Comparison of ENCODE assay signal across 1 cellular context in genomic region chr19:17539288-17540117, GRCh38.
TF ChIP-seq lines count a peak whose summit lies in the region.

No MANE protein-coding gene starts in this region.

TF ChIP-seq in HepG2, 621 proteins besides CTCF, POLR2A, EP300 and RAD21 (continued from another document and continues in another):
- TF ChIP-seq SP5 (CRISPR knock-in tag; IDR thresholded peaks at IDR 0.05; ENCODE audit: borderline replicate concordance, low read depth), result 0 out of 2 replicates have a peak, but pooled peaks have one; percentile 15
- TF ChIP-seq ATF4 (CRISPR knock-in tag; IDR thresholded peaks at IDR 0.05), result peak in 1 of 2 experiments; percentile 48; a peak in 1 of 4 replicates
- TF ChIP-seq ZBTB20 (CRISPR knock-in tag; IDR thresholded peaks at IDR 0.05; ENCODE audit: borderline replicate concordance, low read depth), result peak; percentile 46; the same call in 1 of the 2 replicates
- peak; percentile 55 for TF ChIP-seq XRCC5 (optimal IDR thresholded peaks at IDR 0.05; ENCODE audit: low read length)
- TF ChIP-seq NFYB (CRISPR knock-in tag; IDR thresholded peaks at IDR 0.05), result no peak
- peak; percentile 59 for TF ChIP-seq SALL1 (CRISPR knock-in tag; IDR thresholded peaks at IDR 0.05)
- no peak for TF ChIP-seq ZNF407 (CRISPR knock-in tag; IDR thresholded peaks at IDR 0.05; ENCODE audit: not compliant biosample characterization)
- TF ChIP-seq ZNF792 (CRISPR knock-in tag; IDR thresholded peaks at IDR 0.05), result 0 out of 2 replicates have a peak, but pooled peaks have one; percentile 54
- no peak for TF ChIP-seq SP2 (CRISPR knock-in tag; IDR thresholded peaks at IDR 0.05)
- no peak for TF ChIP-seq PITX1 (CRISPR knock-in tag; IDR thresholded peaks at IDR 0.05)
- TF ChIP-seq SKIL (CRISPR knock-in tag; IDR thresholded peaks at IDR 0.05; ENCODE audit: borderline replicate concordance), result 0 out of 2 replicates have a peak, but pooled peaks have one; percentile 21
- TF ChIP-seq CEBPG (CRISPR knock-in tag; IDR thresholded peaks at IDR 0.05), result no peak
- no peak for TF ChIP-seq MLX (CRISPR knock-in tag; IDR thresholded peaks at IDR 0.05)
- 0 out of 2 replicates have a peak, but pooled peaks have one; percentile 40 for TF ChIP-seq ZNF543 (CRISPR knock-in tag; IDR thresholded peaks at IDR 0.05)
- TF ChIP-seq NFATC3 (CRISPR knock-in tag; IDR thresholded peaks at IDR 0.05), result no peak
- no peak for TF ChIP-seq ZNF282 (IDR thresholded peaks at IDR 0.05; ENCODE audit: partially characterized antibody)
- 0 out of 2 replicates have a peak, but pooled peaks have one; percentile 68 for TF ChIP-seq ZNF589 (CRISPR knock-in tag; conservative IDR thresholded peaks at IDR 0.05)
- TF ChIP-seq ZNF780A (CRISPR knock-in tag; IDR thresholded peaks at IDR 0.05), result no peak
- TF ChIP-seq NR0B2 (CRISPR knock-in tag; IDR thresholded peaks at IDR 0.05), result no peak
- TF ChIP-seq MTF2 (CRISPR knock-in tag; IDR thresholded peaks at IDR 0.05; ENCODE audit: borderline replicate concordance), result 0 out of 2 replicates have a peak, but pooled peaks have one; percentile 25
- no peak for TF ChIP-seq FOSL2 (CRISPR knock-in tag; IDR thresholded peaks at IDR 0.05)
- TF ChIP-seq SATB2 (CRISPR knock-in tag; IDR thresholded peaks at IDR 0.05), result 0 out of 2 replicates have a peak, but pooled peaks have one; percentile 49
- TF ChIP-seq CEBPZ (IDR thresholded peaks at IDR 0.05; ENCODE audit: low read length), result no peak
- TF ChIP-seq ZNF546 (CRISPR knock-in tag; conservative IDR thresholded peaks at IDR 0.05), result peak; percentile 3; the same call in 1 of the 2 replicates
- TF ChIP-seq ZNF687 (CRISPR knock-in tag; IDR thresholded peaks at IDR 0.05), result peak; percentile 78
- TF ChIP-seq ZNF605 (CRISPR knock-in tag; IDR thresholded peaks at IDR 0.05), result peak; percentile 33; the same call in 1 of the 2 replicates
- peak; percentile 69; the same call in 1 of the 2 replicates for TF ChIP-seq TFDP1 (CRISPR knock-in tag; IDR thresholded peaks at IDR 0.05; ENCODE audit: borderline replicate concordance)
- no peak for TF ChIP-seq UBTF (CRISPR knock-in tag; IDR thresholded peaks at IDR 0.05)
- TF ChIP-seq ZC3H4 (CRISPR knock-in tag; IDR thresholded peaks at IDR 0.05; ENCODE audit: borderline replicate concordance), result no peak
- TF ChIP-seq ZSCAN21 (CRISPR knock-in tag; IDR thresholded peaks at IDR 0.05; ENCODE audit: borderline replicate concordance), result peak; percentile 37; the same call in 1 of the 2 replicates
